In the genomic region with DNA sequence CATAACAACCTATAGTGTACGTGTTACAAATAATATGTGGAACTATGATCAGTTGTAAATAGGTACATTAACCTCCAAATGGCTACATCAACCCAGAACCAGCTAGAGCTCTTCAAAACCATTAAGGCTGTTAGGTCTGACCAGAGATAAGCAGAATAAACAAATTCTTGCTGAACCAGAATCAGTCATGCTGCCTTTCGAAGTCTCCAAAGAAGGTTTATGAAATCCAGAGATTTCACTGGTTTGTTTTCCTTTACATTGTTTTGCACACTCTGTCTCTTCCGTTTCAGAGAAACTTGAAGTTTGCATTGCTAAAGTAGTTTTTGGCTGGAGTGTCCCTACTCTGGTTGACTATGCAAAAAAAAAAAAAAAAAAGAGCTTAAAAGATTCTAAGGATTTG, we compare ENCODE assay signal across 19 cellular contexts.
DNase-seq lines count a peak whose midpoint lies in the region; ATAC-seq and TF ChIP-seq lines count a peak whose summit lies in the region.
"Had no signal": no experiment of that assay in that cellular context is flagged by ENCODE, and none has a peak within 500 bp of the region (broad histone marks: within the 10 kb centered on the region; RNA-seq: fewer than 3 reads in every experiment).

No MANE protein-coding gene starts in this region.

- 63 to 79% (median 71%) methylated on average over 3 of the region's 3 CpGs for WGBS in heart left ventricle, 4 donors

- H3K4me1 ChIP-seq in heart left ventricle, result no peaks in the 10 kb centered on the region

- H3K4me3 ChIP-seq in brain microvascular endothelial cell (ENCODE audit: low read depth, low read length), result no peak overlapping the region
- no peak overlapping the region for H3K4me3 ChIP-seq in heart left ventricle
- H3K4me3 ChIP-seq: GM23248, MG63, SK-N-MC had no signal

- H3K9me3 Mint-ChIP-seq in activated T-cell treated with anti-CD3 and anti-CD28 coated beads, Interleukin-2, amount 50 U/mL, for 24 hours, result peaks cover 5% of the 10 kb centered on the region

- TF ChIP-seq CTCF in brain microvascular endothelial cell (IDR thresholded peaks at IDR 0.05; ENCODE audit: low read depth, low read length, missing control alignments) (no peak), heart left ventricle (IDR thresholded peaks at IDR 0.05) (no peak)

- H3K36me3 ChIP-seq in brain microvascular endothelial cell (replicated peaks), result no peaks in the 10 kb centered on the region
- no peaks in the 10 kb centered on the region for H3K36me3 ChIP-seq in heart left ventricle
- H3K36me3 ChIP-seq: MG63 had no signal

- intact Hi-C loops in heart left ventricle (cut with DNase I), result no loop called here

- H3K4me3 Mint-ChIP-seq in activated T-cell treated with anti-CD3 and anti-CD28 coated beads, Interleukin-2, amount 50 U/mL, for 24 hours, result no peak overlapping the region
- H3K4me3 Mint-ChIP-seq: B cell; CD4-positive, alpha-beta T cell had no signal

- DNase-seq in NCI-H226 (peak; percentile 20), brain microvascular endothelial cell (peak; percentile 35), iris pigment epithelial cell (ENCODE audit: low read depth) (peak; percentile 73), GOT3 (lab: John Stamatoyannopoulos, UW) (no peak), heart left ventricle (no peak)
- DNase-seq in activated naive CD4-positive, alpha-beta T cell treated with Interleukin-2 at 50 U/mL for 16 hours, result no peak
- no peak for DNase-seq in activated T-cell treated with anti-CD3 and anti-CD28 coated beads, Interleukin-2, amount 50 U/mL, for 24 hours
- DNase-seq: Calu3; CD4-positive, alpha-beta T cell; DMS53; GM23248; MG63; NCI-H1092; NCI-H146; NCI-H2081; NCI-H510A treated with DMSO at 0.1 percent for 48 hours; Right ventricle myocardium superior had no signal

- no peaks in the 10 kb centered on the region for H3K9me3 ChIP-seq in heart left ventricle
- H3K9me3 ChIP-seq: MG63 had no signal

- no peak for TF ChIP-seq POLR2A in heart left ventricle (IDR thresholded peaks at IDR 0.05)

- H3K27me3 ChIP-seq in brain microvascular endothelial cell (replicated peaks) (no peaks in the 10 kb centered on the region), heart left ventricle (no peaks in the 10 kb centered on the region)
- H3K27me3 ChIP-seq: MG63 had no signal

- no peak overlapping the region for H3K27ac Mint-ChIP-seq in activated T-cell treated with anti-CD3 and anti-CD28 coated beads, Interleukin-2, amount 50 U/mL, for 24 hours
- H3K27ac Mint-ChIP-seq: B cell; CD4-positive, alpha-beta T cell had no signal

- no peak for ATAC-seq in heart left ventricle

- no peaks in the 10 kb centered on the region for H3K36me3 Mint-ChIP-seq in activated T-cell treated with anti-CD3 and anti-CD28 coated beads, Interleukin-2, amount 50 U/mL, for 24 hours (ENCODE audit: low read depth)

- no peaks in the 10 kb centered on the region for H3K4me1 Mint-ChIP-seq in activated T-cell treated with anti-CD3 and anti-CD28 coated beads, Interleukin-2, amount 50 U/mL, for 24 hours (ENCODE audit: low read depth)
- H3K4me1 Mint-ChIP-seq: B cell had no signal

- in situ Hi-C loops in brain microvascular endothelial cell (cut with HindIII; ENCODE audit: low pct_ligation_motif_present, low sequenced_read_pairs), result no loop called here

- H3K27ac ChIP-seq in brain microvascular endothelial cell, result no peak overlapping the region
- H3K27ac ChIP-seq in heart left ventricle, result no peak overlapping the region
- H3K27ac ChIP-seq: GM23248, SK-N-MC had no signal

- H3K27me3 Mint-ChIP-seq in activated T-cell treated with anti-CD3 and anti-CD28 coated beads, Interleukin-2, amount 50 U/mL, for 24 hours, result no peaks in the 10 kb centered on the region
- H3K27me3 Mint-ChIP-seq: B cell; CD4-positive, alpha-beta T cell had no signal

Comparison
In these comparisons a context has a peak if more than half of its experiments do, and no peak if none do; other contexts are left out.
1. DNase-seq: peak in NCI-H226 (single experiment), brain microvascular endothelial cell (single experiment) and iris pigment epithelial cell (single experiment); none in activated naive CD4-positive, alpha-beta T cell treated with Interleukin-2 at 50 U/mL for 16 hours (single experiment), GOT3 (single experiment), activated T-cell treated with anti-CD3 and anti-CD28 coated beads, Interleukin-2, amount 50 U/mL, for 24 hours (single experiment) and heart left ventricle (0 of 5).